ENCODE assay signal across 1 cellular context in genomic region chr5:33944543-33945132, GRCh38.
TF ChIP-seq lines count a peak whose summit lies in the region.

No MANE protein-coding gene starts in this region.

TF ChIP-seq in HepG2, 621 proteins besides CTCF, POLR2A, EP300 and RAD21:
- TF ChIP-seq ZNF326 (CRISPR knock-in tag; IDR thresholded peaks at IDR 0.05; ENCODE audit: borderline replicate concordance): no peak
- no peak for TF ChIP-seq XBP1 (CRISPR knock-in tag; IDR thresholded peaks at IDR 0.05)
- peak; percentile 51 to 63; a peak in 3 of 4 replicates for TF ChIP-seq MAFK (conservative IDR thresholded peaks at IDR 0.05 in 1 of 2, IDR thresholded peaks at IDR 0.05 in 1 of 2; ENCODE audit: low read length in 2 of 2)
- TF ChIP-seq MAFF (IDR thresholded peaks at IDR 0.05; ENCODE audit: low read depth, low read length): peak; percentile 53; the same call in 1 of the 2 replicates
- TF ChIP-seq ZNF747 (CRISPR knock-in tag; IDR thresholded peaks at IDR 0.05; ENCODE audit: borderline replicate concordance): no peak
